ENCODE assay signal across 21 cellular contexts in genomic region chr7:143479055-143479766, GRCh38. TPM values are rescaled to one million over a fixed set of nuclear protein-coding genes. Genes with fewer than 3 reads are reported as not detected.
"Had no signal": no experiment of that assay in that cellular context is flagged by ENCODE, and none has a peak within 500 bp of the region (broad histone marks: within the 10 kb centered on the region; RNA-seq: fewer than 3 reads in every experiment).

No MANE protein-coding gene starts in this region.

- H3K27ac ChIP-seq: brain microvascular endothelial cell, neutrophil, tibial artery had no signal

- H3K4me3 ChIP-seq: tibial artery had no signal

- H3K36me3 ChIP-seq: brain microvascular endothelial cell, neutrophil, tibial artery had no signal

- ATAC-seq: activated CD4-positive, CD25-positive, alpha-beta regulatory T cell treated with anti-CD3 and anti-CD28 coated beads, Interleukin-2, amount 50 U/mL, for 24 hours; left colon; natural killer cell; stimulated activated naive B cell treated with anti-CD40 and anti-IgM and Interleukin-4, amounts not matched to agents 10 μg/mL and 1 μg/mL and 100 μg/mL, for 72 hours; T-cell had no signal

- H3K9me3 ChIP-seq: neutrophil, tibial artery had no signal

- DNase-seq: activated CD4-positive, alpha-beta T cell treated with anti-CD3 and anti-CD28 coated beads, Interleukin-2, amount 50 U/mL, for 1 hour; activated CD8-positive, alpha-beta memory T cell treated with anti-CD3 and anti-CD28 coated beads for 24 hours; activated naive CD4-positive, alpha-beta T cell; activated naive CD8-positive, alpha-beta T cell treated with anti-CD3 and anti-CD28 coated beads, Interleukin-2, amount 10 ng/mL, durations not matched to agents 7 days and 5 days; anterior cingulate cortex; brain microvascular endothelial cell; cerebellar nuclear complex; effector memory CD4-positive, alpha-beta T cell; left colon; natural killer cell; stimulated activated CD4-positive, alpha-beta T cell treated with anti-CD3 and anti-CD28 coated beads, Interleukin-15, amount 100 ng/mL, for 24 hours; stimulated activated CD4-positive, alpha-beta T cell treated with anti-CD3 and anti-CD28 coated beads, Interleukin-4, amount 100 ng/mL, for 1 hour; stimulated activated naive B cell treated with anti-CD40 and anti-IgM and Interleukin-4, amounts not matched to agents 10 μg/mL and 1 μg/mL and 100 μg/mL, for 72 hours; T-cell; T1000; tibial artery had no signal

- H3K27me3 ChIP-seq: brain microvascular endothelial cell, neutrophil, tibial artery had no signal

RNA-seq across cellular contexts. Expression of gene TAS2R41, which starts 1.5 kb away (rescaled TPM):
- total RNA-seq: activated naive CD8-positive, alpha-beta T cell treated with anti-CD3 and anti-CD28 coated beads, Interleukin-2, amount 10 ng/mL, durations not matched to agents 7 days and 5 days; activated T-helper 1 cell treated with anti-CD3 and anti-CD28 coated beads, Interleukin-12 subunit alpha, Interleukin-12 subunit beta, Interleukin-2, Interleukin-4 antibody, amounts not matched to agents 30 ng/mL and 10 ng/mL and 1 ng/mL, durations not matched to agents 14 hours and 24 hours and 36 hours; left colon; lung microvascular endothelial cell; natural killer cell; renal cortical epithelial cell had no signal

RNA-seq across cellular contexts. Expression of gene TAS2R60, which starts 36.0 kb away (rescaled TPM):
- total RNA-seq: activated T-helper 1 cell treated with anti-CD3 and anti-CD28 coated beads, Interleukin-12 subunit alpha, Interleukin-12 subunit beta, Interleukin-2, Interleukin-4 antibody, amounts not matched to agents 30 ng/mL and 10 ng/mL and 1 ng/mL, durations not matched to agents 14 hours and 24 hours and 36 hours; left colon; lung microvascular endothelial cell; renal cortical epithelial cell had no signal
